34 cellular contexts compared by ENCODE assay signal in genomic region chr12:23115984-23116383, GRCh38.
"Had no signal": no experiment of that assay in that cellular context is flagged by ENCODE, and none has a peak within 500 bp of the region (broad histone marks: within the 10 kb centered on the region; RNA-seq: fewer than 3 reads in every experiment).

No MANE protein-coding gene starts in this region.

- H3K36me3 ChIP-seq: MG63 had no signal

- H3K4me3 ChIP-seq: MG63 had no signal

- H3K9me3 ChIP-seq: MG63 had no signal

- H3K27me3 ChIP-seq: MG63 had no signal

- DNase-seq: Karpas-422, Kasumi-1, MG63, MM.1S, MV-4-11, NCI-H1048, NCI-H1092, NCI-H1092 treated with DMSO at 0.1 percent for 48 hours, NCI-H1105, NCI-H1105 treated with DMSO at 0.1 percent for 48 hours, NCI-H1417, NCI-H1417 treated with DMSO at 0.1 percent for 48 hours, NCI-H1436, NCI-H1436 treated with DMSO at 0.1 percent for 48 hours, NCI-H146, NCI-H1694, NCI-H1694 treated with DMSO at 0.1 percent for 48 hours, NCI-H187, NCI-H187 treated with DMSO at 0.1 percent for 48 hours, NCI-H1930, NCI-H2029, NCI-H2029 treated with DMSO at 0.1 percent for 48 hours, NCI-H2081, NCI-H2081 treated with DMSO at 0.1 percent for 48 hours, NCI-H2107, NCI-H2171, NCI-H2171 treated with DMSO at 0.1 percent for 48 hours, NCI-H2227 treated with DMSO at 0.1 percent for 48 hours, NCI-H226, NCI-H345, NCI-H446, NCI-H446 treated with DMSO at 0.1 percent for 48 hours, NCI-H510A, NCI-H510A treated with DMSO at 0.1 percent for 48 hours had no signal
